ENCODE assay signal across 9 cellular contexts in the genomic region with DNA sequence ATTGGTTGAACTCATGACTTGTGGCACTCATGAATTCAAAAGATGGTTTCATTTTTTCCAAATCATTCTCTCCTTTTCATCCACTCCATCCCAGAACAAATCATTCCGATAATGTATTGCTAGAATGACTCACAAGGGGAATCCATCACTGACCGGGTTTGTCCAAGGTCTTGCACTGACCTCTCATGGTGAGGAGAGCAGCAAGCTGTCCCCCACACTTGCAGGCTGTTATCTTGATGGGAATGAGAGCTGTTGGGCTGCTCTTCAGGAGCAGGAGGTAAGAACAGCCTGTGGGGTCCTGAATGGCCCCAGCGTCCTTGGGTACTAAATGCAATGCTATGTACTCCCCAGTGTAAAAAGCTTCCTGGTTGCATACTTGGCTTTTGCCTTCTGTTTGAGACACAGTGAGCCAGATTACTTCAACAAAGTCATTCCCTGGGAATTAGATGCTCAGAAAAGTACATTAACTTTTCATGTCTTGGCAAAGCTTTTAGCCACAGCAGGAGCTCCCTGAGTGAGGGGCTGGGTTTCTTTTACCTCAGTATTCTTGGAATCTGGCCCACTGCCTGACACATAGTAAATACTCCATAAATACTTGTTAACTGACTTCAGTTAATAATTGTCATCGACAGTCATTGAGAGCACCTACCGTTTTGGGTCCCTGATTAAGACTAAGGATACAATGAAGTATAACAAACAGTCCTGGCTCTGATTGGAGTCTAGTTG. TPM values are rescaled to one million over a fixed set of nuclear protein-coding genes. Genes with fewer than 3 reads are reported as not detected.
A peak's percentile ranks its signal among the peaks of the same experiment; 100 is the strongest.
DNase-seq lines count a peak whose midpoint lies in the region; TF ChIP-seq lines count a peak whose summit lies in the region.
"Had no signal": no experiment of that assay in that cellular context is flagged by ENCODE, and none has a peak within 500 bp of the region (broad histone marks: within the 10 kb centered on the region; RNA-seq: fewer than 3 reads in every experiment).

No MANE protein-coding gene starts in this region.

- no peak for TF ChIP-seq POLR2A in vagina (IDR thresholded peaks at IDR 0.05)

- intact Hi-C loops in vagina (cut with DNase I) = loop anchor here (10.0 kb wide), 2 partner anchors 311 to 581 kb away; a partner anchor contains a TSS

- H3K27ac Mint-ChIP-seq in T-helper 2 cell treated with Interferon-gamma antibody and Interleukin-4, amounts not matched to agents 5 μg/mL and 100 μg/mL, for 36 hours = peak overlapping the region; percentile 86

- no peaks in the 10 kb centered on the region for H3K9me3 Mint-ChIP-seq in T-helper 2 cell treated with Interferon-gamma antibody and Interleukin-4, amounts not matched to agents 5 μg/mL and 100 μg/mL, for 36 hours

- TF ChIP-seq CTCF in astrocyte of the spinal cord (IDR thresholded peaks at IDR 0.05; ENCODE audit: low read depth, low read length) (peak; percentile 28), vagina (IDR thresholded peaks at IDR 0.05) (no peak)

- H3K4me1 ChIP-seq in vagina = peaks cover 30% of the 10 kb centered on the region

- H3K27me3 Mint-ChIP-seq in T-helper 2 cell treated with Interferon-gamma antibody and Interleukin-4, amounts not matched to agents 5 μg/mL and 100 μg/mL, for 36 hours (ENCODE audit: low read depth) = no peaks in the 10 kb centered on the region

- peak overlapping the region; percentile 57 for H3K4me3 Mint-ChIP-seq in T-helper 2 cell treated with Interferon-gamma antibody and Interleukin-4, amounts not matched to agents 5 μg/mL and 100 μg/mL, for 36 hours

- H3K36me3 Mint-ChIP-seq in T-helper 2 cell treated with Interferon-gamma antibody and Interleukin-4, amounts not matched to agents 5 μg/mL and 100 μg/mL, for 36 hours (ENCODE audit: low read depth) = peaks cover 20% of the 10 kb centered on the region

- H3K27me3 ChIP-seq in vagina = no peaks in the 10 kb centered on the region
- H3K27me3 ChIP-seq: BLaER1 had no signal

- DNase-seq in T-helper 2 cell treated with Interferon-gamma antibody and Interleukin-4, amounts not matched to agents 5 μg/mL and 100 μg/mL, for 36 hours (ENCODE audit: low spot score) = no peak
- DNase-seq in T-helper 2 cell (no peak), astrocyte of the spinal cord (ENCODE audit: low read depth, low spot score) (peak; percentile 83), kidney tubule cell (ENCODE audit: low spot score) (peak; percentile 89), NCI-H187 (lab: John Stamatoyannopoulos, UW) (no peak), OCI-M1 (lab: John Stamatoyannopoulos, UW) (no peak), vagina (ENCODE audit: extremely low spot score in 2 of 2) (no peak)

- no peaks in the 10 kb centered on the region for H3K9me3 ChIP-seq in vagina
- H3K9me3 ChIP-seq: BLaER1 had no signal

- H3K36me3 ChIP-seq in vagina = no peaks in the 10 kb centered on the region
- H3K36me3 ChIP-seq: BLaER1 had no signal

- H3K4me3 ChIP-seq in astrocyte of the spinal cord (ENCODE audit: low read depth, low read length) (no peak overlapping the region), vagina (no peak overlapping the region)
- H3K4me3 ChIP-seq: BLaER1 had no signal

- H3K27ac ChIP-seq in temporal lobe (ENCODE audit: low read depth, low read length) = peak overlapping the region; percentile 99
- no peak overlapping the region for H3K27ac ChIP-seq in vagina
- H3K27ac ChIP-seq: BLaER1 had no signal

- H3K4me1 Mint-ChIP-seq in T-helper 2 cell treated with Interferon-gamma antibody and Interleukin-4, amounts not matched to agents 5 μg/mL and 100 μg/mL, for 36 hours (ENCODE audit: low read depth) = peaks cover 64% of the 10 kb centered on the region

- in situ Hi-C loops in astrocyte of the spinal cord (cut with HindIII; ENCODE audit: low sequenced_read_pairs) = no loop called here

RNA-seq across cellular contexts. Expression of a gene that starts 24.1 kb away (rescaled TPM):
- total RNA-seq in temporal lobe (68.1 TPM), vagina (269 TPM)

Comparison
In these comparisons a context has a peak if more than half of its experiments do, and no peak if none do; other contexts are left out.
1. DNase-seq: peak in astrocyte of the spinal cord (single experiment) and kidney tubule cell (single experiment); none in T-helper 2 cell treated with Interferon-gamma antibody and Interleukin-4, amounts not matched to agents 5 μg/mL and 100 μg/mL, for 36 hours (single experiment), T-helper 2 cell (0 of 5), NCI-H187 (0 of 2), OCI-M1 (single experiment) and vagina (0 of 2).